31 cellular contexts compared by ENCODE assay signal in the genomic region with DNA sequence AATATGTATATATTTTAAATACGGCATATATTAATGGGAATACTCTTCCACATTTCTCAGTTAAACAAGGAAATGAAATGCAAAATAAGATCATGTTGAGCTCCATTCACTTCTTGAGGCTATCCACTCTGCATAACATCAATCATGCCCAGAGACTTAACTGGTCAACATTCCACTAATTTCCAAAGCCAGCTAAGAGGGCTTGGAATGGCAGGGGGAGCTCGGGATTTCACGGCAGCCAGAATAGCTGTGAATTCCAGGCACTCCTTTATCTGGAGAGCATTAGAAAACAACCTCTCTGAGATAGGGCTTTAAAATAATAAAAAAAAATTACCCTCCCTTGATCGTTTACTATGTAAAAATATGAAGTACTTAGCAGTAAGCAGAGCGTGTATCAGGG.
A peak's percentile ranks its signal among the peaks of the same experiment; 100 is the strongest.
DNase-seq lines count a peak whose midpoint lies in the region; FAIRE-seq and TF ChIP-seq lines count a peak whose summit lies in the region.
"Had no signal": no experiment of that assay in that cellular context is flagged by ENCODE, and none has a peak within 500 bp of the region (broad histone marks: within the 10 kb centered on the region; RNA-seq: fewer than 3 reads in every experiment).

No MANE protein-coding gene starts in this region.

- H4K20me1 ChIP-seq in neural progenitor cell (ENCODE audit: low read depth), result no peaks in the 10 kb centered on the region

- intact Hi-C loops in kidney (cut with DNase I), result no loop called here

- no peak overlapping the region for H3K4me3 Mint-ChIP-seq in neural progenitor cell
- H3K4me3 Mint-ChIP-seq: activated T-cell treated with anti-CD3 and anti-CD28 coated beads, Interleukin-2, amount 50 U/mL, for 4 hours; naive B cell; stimulated activated memory B cell treated with anti-CD40 and anti-IgM and Interleukin-4, amounts not matched to agents 10 μg/mL and 1 μg/mL and 100 μg/mL, for 72 hours had no signal

- TF ChIP-seq CTCF in neural progenitor cell (IDR thresholded peaks at IDR 0.05) (no peak), D721Med (IDR thresholded peaks at IDR 0.05; ENCODE audit: insufficient read depth, missing control alignments) (no peak), kidney (IDR thresholded peaks at IDR 0.05; ENCODE audit: borderline replicate concordance, extremely low read depth, insufficient read depth) (no peak)

- peaks cover 59% of the 10 kb centered on the region for H3K4me1 Mint-ChIP-seq in neural progenitor cell
- H3K4me1 Mint-ChIP-seq: naive B cell; stimulated activated memory B cell treated with anti-CD40 and anti-IgM and Interleukin-4, amounts not matched to agents 10 μg/mL and 1 μg/mL and 100 μg/mL, for 72 hours had no signal

- peaks cover 21% of the 10 kb centered on the region for H3K9me3 Mint-ChIP-seq in neural progenitor cell
- H3K9me3 Mint-ChIP-seq: activated T-cell treated with anti-CD3 and anti-CD28 coated beads, Interleukin-2, amount 50 U/mL, for 4 hours; naive B cell; stimulated activated memory B cell treated with anti-CD40 and anti-IgM and Interleukin-4, amounts not matched to agents 10 μg/mL and 1 μg/mL and 100 μg/mL, for 72 hours had no signal

- no peaks in the 10 kb centered on the region for H3K79me2 ChIP-seq in neural progenitor cell (ENCODE audit: low read depth)
- H3K79me2 ChIP-seq: hepatocyte had no signal

- H3K27me3 ChIP-seq in neural progenitor cell, result no peaks in the 10 kb centered on the region
- H3K27me3 ChIP-seq: breast epithelium, esophagus squamous epithelium, hepatocyte, spleen, testis had no signal

- no peak for FAIRE-seq in D721Med (lab: Jason Lieb, UNC)
- FAIRE-seq in kidney (lab: Jason Lieb, UNC), result no peak
- FAIRE-seq: colon, frontal cortex had no signal

- no peak overlapping the region for H3K9ac ChIP-seq in neural progenitor cell
- no peak overlapping the region for H3K9ac ChIP-seq in kidney (ENCODE audit: low read length in 2 of 2)
- H3K9ac ChIP-seq: KMS-11 had no signal

- H3K36me3 ChIP-seq in neural progenitor cell (no peaks in the 10 kb centered on the region), kidney (ENCODE audit: control insufficient read depth in 1 of 2, insufficient read depth in 2 of 2, low read length in 2 of 2) (peaks cover 7 to 10% of the 10 kb centered on the region in 2 donors)
- H3K36me3 ChIP-seq: breast epithelium had no signal

- no peak overlapping the region for H3K4me3 ChIP-seq in neural progenitor cell
- H3K4me3 ChIP-seq in kidney (ENCODE audit: low read length in 2 of 2), result no peak overlapping the region
- H3K4me3 ChIP-seq: breast epithelium, esophagus squamous epithelium, hepatocyte, spleen, testis had no signal

- H3K27me3 Mint-ChIP-seq in neural progenitor cell (ENCODE audit: insufficient read depth, low read depth), result peaks cover 3% of the 10 kb centered on the region
- H3K27me3 Mint-ChIP-seq: naive B cell had no signal

- H3K4me1 ChIP-seq in neural progenitor cell, result peaks cover 40% of the 10 kb centered on the region
- H3K4me1 ChIP-seq in kidney (ENCODE audit: control insufficient read depth in 1 of 2, insufficient read depth in 1 of 2, low read depth in 1 of 2, low read length in 2 of 2), result peaks cover 0 to 2% of the 10 kb centered on the region in 2 donors
- H3K4me1 ChIP-seq: breast epithelium, esophagus squamous epithelium, testis had no signal

- peak overlapping the region; percentile 92 for H3K27ac Mint-ChIP-seq in neural progenitor cell
- H3K27ac Mint-ChIP-seq: naive B cell; stimulated activated memory B cell treated with anti-CD40 and anti-IgM and Interleukin-4, amounts not matched to agents 10 μg/mL and 1 μg/mL and 100 μg/mL, for 72 hours had no signal

- H3F3A ChIP-seq in neural progenitor cell (ENCODE audit: low read depth), result peaks cover 27% of the 10 kb centered on the region

- H3K4me2 ChIP-seq in neural progenitor cell, result peak overlapping the region; percentile 61
- H3K4me2 ChIP-seq: hepatocyte, KMS-11 had no signal

- H3K36me3 Mint-ChIP-seq in neural progenitor cell, result peaks cover 46% of the 10 kb centered on the region
- H3K36me3 Mint-ChIP-seq: stimulated activated memory B cell treated with anti-CD40 and anti-IgM and Interleukin-4, amounts not matched to agents 10 μg/mL and 1 μg/mL and 100 μg/mL, for 72 hours had no signal

- DNase-seq in ELF-1 (ENCODE audit: low read depth, low spot score) (peak; percentile 60), amniotic epithelial cell (ENCODE audit: low read depth) (peak; percentile 68), iPS-NIHi7 (ENCODE audit: extremely low spot score) (peak; percentile 42), neural progenitor cell (ENCODE audit: low spot score) (peak; percentile 67), NCI-H146 treated with DMSO at 0.1 percent for 48 hours (lab: John Stamatoyannopoulos, UW; ENCODE audit: unreplicated experiment) (no peak), D721Med (ENCODE audit: insufficient read length, low spot score) (no peak), kidney (no peak)
- no peak for DNase-seq in central memory CD4-positive, alpha-beta T cell
- DNase-seq: activated CD4-positive, alpha-beta T cell treated with anti-CD3 and anti-CD28 coated beads for 4 hours; activated naive CD4-positive, alpha-beta T cell; activated T-cell treated with anti-CD3 and anti-CD28 coated beads, Interleukin-2, amount 50 U/mL, for 4 hours; C1 segment of cervical spinal cord; esophagus squamous epithelium; mammary epithelial cell; MV-4-11; naive B cell; NCI-H146; NCI-H2171; NCI-H69; occipital lobe; retina; spleen; stimulated activated CD4-positive, alpha-beta T cell treated with anti-CD3 and anti-CD28 coated beads, Interleukin-4, amount 100 ng/mL, for 1 hour; T-helper 2 cell; testis had no signal

- H3K27ac ChIP-seq in neural progenitor cell (peak overlapping the region; percentile 73), kidney (ENCODE audit: low read depth in 2 of 2, low read length in 2 of 2) (no peak overlapping the region)
- H3K27ac ChIP-seq: breast epithelium, esophagus squamous epithelium, hepatocyte, KMS-11, spleen, testis had no signal

- no peak overlapping the region for H2AFZ ChIP-seq in neural progenitor cell (replicated peaks)
- H2AFZ ChIP-seq: hepatocyte had no signal

- H3K9me3 ChIP-seq in neural progenitor cell (ENCODE audit: low read depth) (no peaks in the 10 kb centered on the region), kidney (ENCODE audit: control insufficient read depth in 1 of 2, low read length in 2 of 2) (no peaks in the 10 kb centered on the region)
- H3K9me3 ChIP-seq: breast epithelium, esophagus squamous epithelium, spleen, testis had no signal

Comparison
In these comparisons a context has a peak if more than half of its experiments do, and no peak if none do; other contexts are left out.
1. DNase-seq: peak in ELF-1 (single experiment), amniotic epithelial cell (single experiment), iPS-NIHi7 (single experiment) and neural progenitor cell (single experiment); none in NCI-H146 treated with DMSO at 0.1 percent for 48 hours (single experiment), D721Med (single experiment), central memory CD4-positive, alpha-beta T cell (single experiment) and kidney (single experiment).